14 cellular contexts compared by ENCODE assay signal in the genomic region with DNA sequence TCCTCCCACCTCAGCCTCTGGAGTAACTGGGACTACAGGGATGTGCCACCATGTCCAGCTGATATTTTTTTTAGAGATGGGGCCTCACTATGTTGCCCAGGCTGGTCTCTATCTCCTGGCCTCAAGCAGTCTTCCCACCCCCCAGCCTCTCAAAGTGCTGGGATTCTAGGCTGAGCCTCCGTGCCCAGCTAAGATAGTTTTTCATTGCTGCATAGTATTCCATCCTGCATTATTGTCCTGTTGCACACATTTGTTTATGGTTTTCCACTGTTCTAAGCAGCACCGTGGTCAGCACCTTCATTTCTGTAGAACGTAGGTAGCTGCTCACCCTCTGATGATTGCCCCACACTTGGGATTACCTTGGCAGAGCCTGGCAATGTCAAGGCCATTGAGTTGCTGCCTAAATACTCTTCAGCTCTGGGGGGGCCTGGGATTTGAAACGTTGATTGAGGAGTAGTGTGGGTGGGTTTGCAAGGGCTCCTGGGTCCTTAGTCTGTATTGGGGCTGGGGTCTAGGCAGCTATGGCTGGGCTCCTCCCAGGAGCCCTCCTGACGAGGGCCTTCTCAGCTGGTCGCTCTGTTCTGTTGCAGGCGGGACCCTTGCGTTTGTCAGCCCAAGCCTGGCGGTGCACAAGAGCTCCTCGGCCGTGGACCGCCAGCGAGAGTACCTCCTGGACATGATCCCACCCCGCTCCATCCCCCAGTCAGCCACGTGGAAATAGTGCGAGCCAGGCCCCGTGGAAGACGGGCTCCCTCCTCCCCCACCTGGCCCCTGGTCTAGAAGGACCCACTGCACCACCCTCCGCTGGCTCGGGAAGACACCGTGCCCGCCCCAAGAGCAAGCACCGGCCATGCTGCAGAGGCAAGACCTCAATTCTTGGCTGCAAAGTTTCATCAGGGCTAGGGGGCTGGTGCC. TPM values are rescaled to one million over a fixed set of nuclear protein-coding genes. Genes with fewer than 3 reads are reported as not detected.
DNase-seq lines count a peak whose midpoint lies in the region; ATAC-seq, FAIRE-seq and TF ChIP-seq lines count a peak whose summit lies in the region.
"Had no signal": no experiment of that assay in that cellular context is flagged by ENCODE, and none has a peak within 500 bp of the region (broad histone marks: within the 10 kb centered on the region; RNA-seq: fewer than 3 reads in every experiment).

No MANE protein-coding gene starts in this region.

- POLR2A ChIA-PET in HEK293 (lab: Yijun Ruan, JAX): interaction anchor here (0.6 to 1.5 kb wide), 2 partner anchors 11 to 18 kb away, joined by 3 to 6 read pairs; partner anchors contain the start of gene NDUFA13
- POLR2A ChIA-PET in K562 (lab: Yijun Ruan, JAX): interaction anchor here (0.6 kb wide), 1 partner anchor 1775 kb away, joined by 3 read pairs; no protein-coding TSS in a partner anchor

- H3K9me3 ChIP-seq in HEK293 (ENCODE audit: control insufficient read depth, insufficient read depth, low read depth, low read length) (no peaks in the 10 kb centered on the region), K562 (replicated peaks; ENCODE audit: control insufficient read depth, insufficient read depth, low read depth, low read length) (no peaks in the 10 kb centered on the region), neuronal stem cell (replicated peaks in 1 of 2; ENCODE audit: control insufficient read depth in 2 of 2, insufficient read depth in 1 of 2, low read depth in 1 of 2, low read length in 2 of 2) (no peaks in the 10 kb centered on the region)
- H3K9me3 ChIP-seq: HAP-1 had no signal

- H3K36me3 ChIP-seq in HEK293 (ENCODE audit: control insufficient read depth in 2 of 2, insufficient read depth in 1 of 2, low read length in 2 of 2): peaks cover 4 to 76% of the 10 kb centered on the region in 2 experiments; a peak in 2 of 3 replicates
- H3K36me3 ChIP-seq in K562 (ENCODE audit: control insufficient read depth, insufficient read depth, low read length): peaks cover 76% of the 10 kb centered on the region; the same call in 2 of the 3 replicates
- peaks cover 56 to 90% of the 10 kb centered on the region in 2 donors for H3K36me3 ChIP-seq in neuronal stem cell (replicated peaks in 1 of 2; ENCODE audit: control insufficient read depth in 2 of 2, insufficient read depth in 2 of 2, low read length in 2 of 2)

- TF ChIP-seq EP300 in K562 (IDR thresholded peaks at IDR 0.05; ENCODE audit: low read length): no peak

- TF ChIP-seq RAD21 in K562 (CRISPR knock-in tag; conservative IDR thresholded peaks at IDR 0.05 in 1 of 2, IDR thresholded peaks at IDR 0.05 in 1 of 2): no peak

- no peak overlapping the region for H2BK120ac ChIP-seq in neuronal stem cell (ENCODE audit: low read depth, low read length)

- TF ChIP-seq POLR2A in K562 (conservative IDR thresholded peaks at IDR 0.05): no peak

- WGBS in K562 (ENCODE audit: insufficient coverage, low coverage, missing lambda C conversion rate): 92% methylated on average over 21 of the region's 23 CpGs
- no CpG with 5 or more reads among the region's 23 CpGs for WGBS in neuronal stem cell (ENCODE audit: extremely low coverage in 2 of 2, insufficient read length in 2 of 2, insufficient replicate concordance in 1 of 2), 2 donors

- H3K14ac ChIP-seq in neuronal stem cell (ENCODE audit: low read length): no peak overlapping the region

- TF ChIP-seq CTCF in HEK293 (tag by site-specific recombination; IDR thresholded peaks at IDR 0.05) (no peak), K562 (IDR thresholded peaks at IDR 0.05 in 2 of 3, conservative IDR thresholded peaks at IDR 0.05 in 1 of 3; ENCODE audit: insufficient read depth in 2 of 3, low read depth in 1 of 3, low read length in 3 of 3) (no peak)

- H3K4me3 ChIP-seq in HEK293 (ENCODE audit: low read depth, low read length): no peak overlapping the region
- no peak overlapping the region for H3K4me3 ChIP-seq in K562
- H3K4me3 ChIP-seq in neuronal stem cell (ENCODE audit: low read length in 2 of 2): no peak overlapping the region
- H3K4me3 ChIP-seq: HAP-1 had no signal

- BruUV-seq in K562 (replicated peaks; lab: Mats Ljungman, UMichigan): no TSS peak

- H2AK5ac ChIP-seq in neuronal stem cell (ENCODE audit: low read depth, low read length): no peak overlapping the region

- FAIRE-seq in K562 (lab: Jason Lieb, UNC) (no peak), frontal cortex (lab: Jason Lieb, UNC) (no peak)
- FAIRE-seq: A204.1, H1, HTR-8/SVneo had no signal

- H4K20me1 ChIP-seq in K562 (replicated peaks; ENCODE audit: control insufficient read depth, insufficient read depth, low read length): no peaks in the 10 kb centered on the region

- no peaks in the 10 kb centered on the region for H3K9me1 ChIP-seq in K562 (ENCODE audit: control insufficient read depth, insufficient read depth, low read length)

- H3K4ac ChIP-seq in neuronal stem cell (ENCODE audit: low read length): no peak overlapping the region

- H2AFZ ChIP-seq in K562 (ENCODE audit: low read depth, low read length): no peak overlapping the region
- no peak overlapping the region for H2AFZ ChIP-seq in neuronal stem cell (ENCODE audit: low read length)

- H2BK12ac ChIP-seq in neuronal stem cell (ENCODE audit: low read length): peak overlapping the region; percentile 10

- H3K4me1 ChIP-seq in HEK293 (ENCODE audit: control insufficient read depth, insufficient read depth, low read length) (no peaks in the 10 kb centered on the region), K562 (replicated peaks in 1 of 2; ENCODE audit: control insufficient read depth in 2 of 2, insufficient read depth in 2 of 2, low read length in 2 of 2) (peaks cover 0 to 18% of the 10 kb centered on the region in 2 experiments; a peak in 1 of 5 replicates), neuronal stem cell (ENCODE audit: control insufficient read depth in 2 of 2, insufficient read depth in 1 of 2, low read depth in 1 of 2, low read length in 2 of 2) (peaks cover 0 to 2% of the 10 kb centered on the region in 2 donors)
- H3K4me1 ChIP-seq: HAP-1 had no signal

- no peak overlapping the region for H3K27ac ChIP-seq in HEK293 (ENCODE audit: extremely low read depth, low read depth, low read length)
- H3K27ac ChIP-seq in K562 (ENCODE audit: extremely low read depth, low read depth, low read length): no peak overlapping the region; the same call in 2 of the 3 replicates
- no peak overlapping the region for H3K27ac ChIP-seq in neuronal stem cell (replicated peaks; ENCODE audit: low read length)

- H3K79me2 ChIP-seq in K562 (ENCODE audit: control insufficient read depth, insufficient read depth, low read length): no peaks in the 10 kb centered on the region

- in situ Hi-C loops in K562 (cut with MboI): no loop called here

- CTCF ChIA-PET in HEK293 (lab: Yijun Ruan, JAX): interaction anchor here (0.6 to 0.9 kb wide), 2 partner anchors 14 to 474 kb away, joined by 3 read pairs; no protein-coding TSS in a partner anchor
- CTCF ChIA-PET in K562 (lab: Yijun Ruan, JAX; ENCODE audit: low intra/inter-chr PET ratio): no interaction called here

- H3K18ac ChIP-seq in neuronal stem cell (ENCODE audit: low read length): no peak overlapping the region

- H2BK5ac ChIP-seq in neuronal stem cell (ENCODE audit: low read length): no peak overlapping the region

- H3K23ac ChIP-seq in neuronal stem cell (ENCODE audit: low read depth, low read length, poor library complexity): no peak overlapping the region

- H4K91ac ChIP-seq in neuronal stem cell (ENCODE audit: low read depth, low read length, poor library complexity): no peak overlapping the region

- no peak overlapping the region for H4K8ac ChIP-seq in neuronal stem cell (ENCODE audit: low read depth, low read length)

- H2BK15ac ChIP-seq in neuronal stem cell (ENCODE audit: low read length): no peak overlapping the region

- DNase-seq in K562 (ENCODE audit: extremely low read depth in 1 of 4, low spot score in 3 of 4) (no peak), neuronal stem cell (ENCODE audit: low spot score) (no peak), frontal cortex (ENCODE audit: low spot score in 2 of 2) (no peak)
- DNase-seq: C1 segment of cervical spinal cord; Calu3; CD4-positive, alpha-beta T cell; DMS 273 treated with DMSO at 0.1 percent for 48 hours; HFFc6 had no signal

- ATAC-seq in K562: no peak
- ATAC-seq in HG02970 (IDR thresholded peaks at IDR 0.05; ENCODE audit: low FRiP score, unreplicated experiment): no peak

- H3K9ac ChIP-seq in K562 (ENCODE audit: insufficient read depth in 1 of 2, low read depth in 2 of 2, low read length in 2 of 2): no peak overlapping the region
- peak overlapping the region; percentile 21 for H3K9ac ChIP-seq in neuronal stem cell (ENCODE audit: low read depth, low read length, poor library complexity)

- H3K27me3 ChIP-seq in K562 (ENCODE audit: control insufficient read depth in 2 of 2, insufficient read depth in 2 of 2, low read length in 2 of 2) (no peaks in the 10 kb centered on the region), neuronal stem cell (ENCODE audit: control insufficient read depth in 3 of 3, insufficient read depth in 3 of 3, low read depth in 1 of 3, low read length in 3 of 3) (no peaks in the 10 kb centered on the region)

- peaks cover 9% of the 10 kb centered on the region for H3K79me1 ChIP-seq in neuronal stem cell (ENCODE audit: low read depth, low read length)

- intact Hi-C loops in K562 (cut with micrococcal nuclease): no loop called here

- no peak overlapping the region for H3K4me2 ChIP-seq in K562 (ENCODE audit: insufficient read depth, low read length)
- H3K4me2 ChIP-seq in neuronal stem cell (ENCODE audit: insufficient read depth, low read length, poor library complexity, severe bottlenecking): no peak overlapping the region

RNA-seq across cellular contexts. Expression of gene TSSK6, which starts 10.3 kb away (rescaled TPM):
- 1.3 and 7.5 TPM in 2 replicates for total RNA-seq in K562 (2011; cell fraction: chromatin; rRNA removed; ENCODE audit: low replicate concordance)
- 14.5 and 15.7 TPM in 2 replicates for total RNA-seq in K562 (2011; cell fraction: nucleolus; rRNA removed)
- 4.5 TPM in 2 replicates for total RNA-seq in K562 (2011; cell fraction: nucleoplasm; rRNA removed)
- total RNA-seq in K562 (2014; rRNA removed): 2.0 and 2.1 TPM in 2 replicates
- 0.22 TPM in 1 of 2 replicates, not detected in the other for total RNA-seq in K562 (2014; rRNA removed; fragmentation: Illumina TruSeq; extraction: Trizol)
- 0.76 and 0.90 TPM in 2 replicates for total RNA-seq in K562 (2015; rRNA removed; fragmentation: Illumina TruSeq; extraction: Trizol)
- 2.4 and 2.6 TPM in 2 replicates for total RNA-seq in K562 (2021)
- polyA plus RNA-seq in K562 (2011; rRNA removed): 0.93 and 1.8 TPM in 2 replicates
- polyA plus RNA-seq in K562 (2011; cell fraction: cytosol; rRNA removed): 2.5 and 7.7 TPM in 2 replicates
- 3.6 and 7.5 TPM in 2 replicates for polyA plus RNA-seq in K562 (2011; cell fraction: nucleus; rRNA removed)
- 1.3 and 2.7 TPM in 2 replicates for polyA plus RNA-seq in K562 (2012)
- polyA plus RNA-seq in K562 (2014; fragmentation: Illumina TruSeq; extraction: Trizol): 0.21 and 0.39 TPM in 2 replicates
- not detected for polyA plus RNA-seq in K562 (2014; fragmentation: Nextera tagmentation; extraction: Ambion mirVana)
- 2.4 and 3.9 TPM in 2 replicates for polyA plus RNA-seq in K562 (2014; rRNA removed)
- 0.54 and 0.67 TPM in 2 replicates for polyA minus RNA-seq in K562 (2011; rRNA and poly(A)+ RNA removed)
- 1.4 TPM in 1 of 2 replicates, not detected in the other for polyA minus RNA-seq in K562 (2011; cell fraction: cytosol; rRNA and poly(A)+ RNA removed)
- 7.4 and 9.3 TPM in 2 replicates for polyA minus RNA-seq in K562 (2011; cell fraction: nucleus; rRNA and poly(A)+ RNA removed)
- polyA plus RNA-seq in neuronal stem cell (2013, experiment 1 of 2): 2.3 TPM
- polyA plus RNA-seq in neuronal stem cell (2013, experiment 2 of 2): 2.2 TPM
- total RNA-seq in frontal cortex: 2.4 TPM

RNA-seq across cellular contexts. Expression of gene NDUFA13, which starts 11.0 kb away (rescaled TPM):
- total RNA-seq in K562 (2011; cell fraction: chromatin; rRNA removed; ENCODE audit: low replicate concordance): 115 and 283 TPM in 2 replicates
- total RNA-seq in K562 (2011; cell fraction: nucleolus; rRNA removed): 289 and 359 TPM in 2 replicates
- total RNA-seq in K562 (2011; cell fraction: nucleoplasm; rRNA removed): 176 and 255 TPM in 2 replicates
- total RNA-seq in K562 (2014; rRNA removed) (386 and 429 TPM in 2 replicates), K562 (2014; rRNA removed; fragmentation: Illumina TruSeq; extraction: Trizol) (74.8 and 146 TPM in 2 replicates), K562 (2015; rRNA removed; fragmentation: Illumina TruSeq; extraction: Trizol) (397 and 447 TPM in 2 replicates), K562 (2021) (522 and 559 TPM in 2 replicates), frontal cortex (86.8 TPM)
- polyA plus RNA-seq in K562 (2011; rRNA removed) (340 and 343 TPM in 2 replicates), K562 (2014; fragmentation: Illumina TruSeq; extraction: Trizol) (298 and 395 TPM in 2 replicates), K562 (2014; fragmentation: Nextera tagmentation; extraction: Ambion mirVana) (100 to 1,000 TPM; 263 to 440 TPM), K562 (2014; rRNA removed) (596 and 801 TPM in 2 replicates)
- 881 and 1,009 TPM in 2 replicates for polyA plus RNA-seq in K562 (2011; cell fraction: cytosol; rRNA removed)
- 249 and 320 TPM in 2 replicates for polyA plus RNA-seq in K562 (2011; cell fraction: nucleus; rRNA removed)
- polyA plus RNA-seq in K562 (2012): 401 and 675 TPM in 2 replicates
- 72.8 and 113 TPM in 2 replicates for polyA minus RNA-seq in K562 (2011; rRNA and poly(A)+ RNA removed)
- polyA minus RNA-seq in K562 (2011; cell fraction: cytosol; rRNA and poly(A)+ RNA removed): 98.7 and 142 TPM in 2 replicates
- polyA minus RNA-seq in K562 (2011; cell fraction: nucleus; rRNA and poly(A)+ RNA removed): 52.4 and 62.5 TPM in 2 replicates
- polyA plus RNA-seq in neuronal stem cell (2013, experiment 1 of 2): 218 TPM
- polyA plus RNA-seq in neuronal stem cell (2013, experiment 2 of 2): 213 TPM

RNA-seq across cellular contexts. Expression of gene YJEFN3, which starts 23.7 kb away (rescaled TPM):
- total RNA-seq in K562 (2011; cell fraction: chromatin; rRNA removed; ENCODE audit: low replicate concordance): 31.5 and 32.8 TPM in 2 replicates
- 14.5 and 16.2 TPM in 2 replicates for total RNA-seq in K562 (2011; cell fraction: nucleolus; rRNA removed)
- total RNA-seq in K562 (2011; cell fraction: nucleoplasm; rRNA removed): 22.3 and 39.8 TPM in 2 replicates
- total RNA-seq in K562 (2014; rRNA removed) (1.3 and 1.5 TPM in 2 replicates), K562 (2014; rRNA removed; fragmentation: Illumina TruSeq; extraction: Trizol) (0.86 and 0.98 TPM in 2 replicates), K562 (2015; rRNA removed; fragmentation: Illumina TruSeq; extraction: Trizol) (1.1 TPM in 2 replicates), K562 (2021) (3.6 and 4.8 TPM in 2 replicates), frontal cortex (5.7 TPM)
- polyA plus RNA-seq in K562 (2011; rRNA removed) (1.0 and 1.6 TPM in 2 replicates), K562 (2014; fragmentation: Illumina TruSeq; extraction: Trizol) (2.9 and 3.8 TPM in 2 replicates), K562 (2014; fragmentation: Nextera tagmentation; extraction: Ambion mirVana) (under 1 TPM in 1 of 2 experiments, not detected in 1; 0.04 TPM), K562 (2014; rRNA removed) (4.8 and 5.8 TPM in 2 replicates)
- polyA plus RNA-seq in K562 (2011; cell fraction: cytosol; rRNA removed): 0.86 and 2.6 TPM in 2 replicates
- polyA plus RNA-seq in K562 (2011; cell fraction: nucleus; rRNA removed): 12.5 and 30.5 TPM in 2 replicates
- 4.6 and 18.0 TPM in 2 replicates for polyA plus RNA-seq in K562 (2012)
- 0.81 and 1.1 TPM in 2 replicates for polyA minus RNA-seq in K562 (2011; rRNA and poly(A)+ RNA removed)
- 0.46 and 1.0 TPM in 2 replicates for polyA minus RNA-seq in K562 (2011; cell fraction: cytosol; rRNA and poly(A)+ RNA removed)
- 2.4 and 2.7 TPM in 2 replicates for polyA minus RNA-seq in K562 (2011; cell fraction: nucleus; rRNA and poly(A)+ RNA removed)
- polyA plus RNA-seq in neuronal stem cell (2013, experiment 1 of 2): 10.9 TPM
- polyA plus RNA-seq in neuronal stem cell (2013, experiment 2 of 2): 9.9 TPM

RNA-seq across cellular contexts. Expression of gene CILP2, which starts 33.1 kb away (rescaled TPM):
- 0.09 and 0.56 TPM in 2 replicates for total RNA-seq in K562 (2011; cell fraction: chromatin; rRNA removed; ENCODE audit: low replicate concordance)
- total RNA-seq in K562 (2011; cell fraction: nucleolus; rRNA removed): 0.53 and 0.67 TPM in 2 replicates
- total RNA-seq in K562 (2011; cell fraction: nucleoplasm; rRNA removed): 0.29 and 0.46 TPM in 2 replicates
- total RNA-seq in K562 (2014; rRNA removed): 0.23 and 0.33 TPM in 2 replicates
- 0.04 TPM in 1 of 2 replicates, not detected in the other for total RNA-seq in K562 (2014; rRNA removed; fragmentation: Illumina TruSeq; extraction: Trizol)
- total RNA-seq in K562 (2015; rRNA removed; fragmentation: Illumina TruSeq; extraction: Trizol): 0.08 and 0.11 TPM in 2 replicates
- total RNA-seq in K562 (2021): 0.29 and 0.35 TPM in 2 replicates
- polyA plus RNA-seq in K562 (2011; rRNA removed): 0.04 and 0.07 TPM in 2 replicates
- 0.01 and 0.67 TPM in 2 replicates for polyA plus RNA-seq in K562 (2011; cell fraction: cytosol; rRNA removed)
- polyA plus RNA-seq in K562 (2011; cell fraction: nucleus; rRNA removed): 0.22 and 0.77 TPM in 2 replicates
- 0.05 and 0.29 TPM in 2 replicates for polyA plus RNA-seq in K562 (2012)
- 0.04 TPM in 2 replicates for polyA plus RNA-seq in K562 (2014; fragmentation: Illumina TruSeq; extraction: Trizol)
- polyA plus RNA-seq in K562 (2014; fragmentation: Nextera tagmentation; extraction: Ambion mirVana): not detected
- polyA plus RNA-seq in K562 (2014; rRNA removed): 0.05 and 0.31 TPM in 2 replicates
- polyA minus RNA-seq in K562 (2011; rRNA and poly(A)+ RNA removed): 0.14 TPM in 1 of 2 replicates, not detected in the other
- polyA minus RNA-seq in K562 (2011; cell fraction: cytosol; rRNA and poly(A)+ RNA removed): not detected in 2 replicates
- 0.22 and 0.27 TPM in 2 replicates for polyA minus RNA-seq in K562 (2011; cell fraction: nucleus; rRNA and poly(A)+ RNA removed)
- 2.0 TPM for polyA plus RNA-seq in neuronal stem cell (2013, experiment 1 of 2)
- polyA plus RNA-seq in neuronal stem cell (2013, experiment 2 of 2): 2.1 TPM
- 0.82 TPM for total RNA-seq in frontal cortex

Comparison
In these comparisons a context has a peak if more than half of its experiments do, and no peak if none do; other contexts are left out.
1. Of the 44 proteins assayed by ChIP-seq in both K562 and HEK293: peak only in K562: none; only in HEK293: none; in both: ZNF146; in neither: 43.